13 cellular contexts compared by ENCODE assay signal in genomic region chr14:90839024-90839888, GRCh38. TPM values are rescaled to one million over a fixed set of nuclear protein-coding genes. Genes with fewer than 3 reads are reported as not detected.
DNase-seq lines count a peak whose midpoint lies in the region; ATAC-seq and TF ChIP-seq lines count a peak whose summit lies in the region.
"Had no signal": no experiment of that assay in that cellular context is flagged by ENCODE, and none has a peak within 500 bp of the region (broad histone marks: within the 10 kb centered on the region; RNA-seq: fewer than 3 reads in every experiment).

No MANE protein-coding gene starts in this region.

- TF ChIP-seq EP300 in gastroesophageal sphincter (IDR thresholded peaks at IDR 0.05) = no peak

- peaks cover 0 to 13% (median 6%) of the 10 kb centered on the region in 3 donors for H3K4me1 ChIP-seq in gastroesophageal sphincter
- no peaks in the 10 kb centered on the region for H3K4me1 ChIP-seq in uterus

- WGBS in gastroesophageal sphincter (ENCODE audit: low coverage in 1 of 2), 2 donors = 23 to 38% methylated on average over 5 to 10 of the region's 10 CpGs

- no peaks in the 10 kb centered on the region for H3K27me3 Mint-ChIP-seq in activated CD4-positive, alpha-beta memory T cell treated with anti-CD3 and anti-CD28 coated beads, Interleukin-2, amount 10 ng/mL, durations not matched to agents 7 days and 5 days
- H3K27me3 Mint-ChIP-seq in activated CD4-positive, alpha-beta memory T cell treated with anti-CD3 and anti-CD28 coated beads for 36 hours = peaks cover 2% of the 10 kb centered on the region
- no peaks in the 10 kb centered on the region for H3K27me3 Mint-ChIP-seq in neural crest cell (ENCODE audit: low read depth)

- peak; percentile 9 for DNase-seq in activated CD4-positive, alpha-beta memory T cell treated with anti-CD3 and anti-CD28 coated beads, Interleukin-2, amount 10 ng/mL, durations not matched to agents 7 days and 5 days
- no peak for DNase-seq in activated CD4-positive, alpha-beta memory T cell treated with anti-CD3 and anti-CD28 coated beads for 36 hours
- DNase-seq in neural crest cell (ENCODE audit: low read depth, low spot score) (no peak), uterus (peak; percentile 54 to 56), activated gamma-delta T cell treated with Interleukin-2 at 50 U/mL for 16 hours (no peak), NCI-H2227 treated with DMSO at 0.1 percent for 48 hours (lab: John Stamatoyannopoulos, UW) (no peak)
- DNase-seq: KG1, midbrain, NCI-H748 treated with DMSO at 0.1 percent for 48 hours, T1000 had no signal

- H3K36me3 Mint-ChIP-seq in activated CD4-positive, alpha-beta memory T cell treated with anti-CD3 and anti-CD28 coated beads, Interleukin-2, amount 10 ng/mL, durations not matched to agents 7 days and 5 days (ENCODE audit: low read depth) = no peaks in the 10 kb centered on the region
- no peaks in the 10 kb centered on the region for H3K36me3 Mint-ChIP-seq in activated CD4-positive, alpha-beta memory T cell treated with anti-CD3 and anti-CD28 coated beads for 36 hours
- H3K36me3 Mint-ChIP-seq in neural crest cell (ENCODE audit: low read depth) = no peaks in the 10 kb centered on the region

- POLR2A ChIA-PET in activated CD4-positive, alpha-beta memory T cell treated with anti-CD3 and anti-CD28 coated beads, Interleukin-2, amount 10 ng/mL, durations not matched to agents 7 days and 5 days (lab: Charles Lee) = no interaction called here
- POLR2A ChIA-PET in activated CD4-positive, alpha-beta memory T cell treated with anti-CD3 and anti-CD28 coated beads for 36 hours (lab: Charles Lee) = no interaction called here

- H3K9me3 Mint-ChIP-seq in activated CD4-positive, alpha-beta memory T cell treated with anti-CD3 and anti-CD28 coated beads, Interleukin-2, amount 10 ng/mL, durations not matched to agents 7 days and 5 days = peaks cover 1% of the 10 kb centered on the region
- no peaks in the 10 kb centered on the region for H3K9me3 Mint-ChIP-seq in activated CD4-positive, alpha-beta memory T cell treated with anti-CD3 and anti-CD28 coated beads for 36 hours
- H3K9me3 Mint-ChIP-seq in neural crest cell = no peaks in the 10 kb centered on the region
- H3K9me3 Mint-ChIP-seq: activated T-helper 1 cell treated with anti-CD3 and anti-CD28 coated beads, Interleukin-12 subunit alpha, Interleukin-12 subunit beta, Interleukin-2, Interleukin-4 antibody, amounts not matched to agents 30 ng/mL and 10 ng/mL and 1 ng/mL, durations not matched to agents 14 hours and 24 hours and 36 hours had no signal

- TF ChIP-seq CTCF in gastroesophageal sphincter (IDR thresholded peaks at IDR 0.05) = no peak
- no peak for TF ChIP-seq CTCF in neural crest cell (conservative IDR thresholded peaks at IDR 0.05)
- no peak for TF ChIP-seq CTCF in uterus (IDR thresholded peaks at IDR 0.05)

- CTCF ChIA-PET in activated CD4-positive, alpha-beta memory T cell treated with anti-CD3 and anti-CD28 coated beads, Interleukin-2, amount 10 ng/mL, durations not matched to agents 7 days and 5 days (lab: Charles Lee) = no interaction called here
- CTCF ChIA-PET in activated CD4-positive, alpha-beta memory T cell treated with anti-CD3 and anti-CD28 coated beads for 36 hours (lab: Charles Lee) = no interaction called here

- ATAC-seq in gastroesophageal sphincter (peak; percentile 86), GM18861 (IDR thresholded peaks at IDR 0.05; ENCODE audit: unreplicated experiment) (no peak)

- H3K27ac ChIP-seq in gastroesophageal sphincter (peak overlapping the region in 3 of 4 donors; percentile 61 to 74 (median 63)), uterus (peak overlapping the region; percentile 79 to 83)

- H3K4me3 Mint-ChIP-seq in activated CD4-positive, alpha-beta memory T cell treated with anti-CD3 and anti-CD28 coated beads, Interleukin-2, amount 10 ng/mL, durations not matched to agents 7 days and 5 days = no peak overlapping the region
- no peak overlapping the region for H3K4me3 Mint-ChIP-seq in activated CD4-positive, alpha-beta memory T cell treated with anti-CD3 and anti-CD28 coated beads for 36 hours
- no peak overlapping the region for H3K4me3 Mint-ChIP-seq in neural crest cell
- H3K4me3 Mint-ChIP-seq: activated T-helper 1 cell treated with anti-CD3 and anti-CD28 coated beads, Interleukin-12 subunit alpha, Interleukin-12 subunit beta, Interleukin-2, Interleukin-4 antibody, amounts not matched to agents 30 ng/mL and 10 ng/mL and 1 ng/mL, durations not matched to agents 14 hours and 24 hours and 36 hours had no signal

- H3K9me3 ChIP-seq in gastroesophageal sphincter (no peaks in the 10 kb centered on the region), uterus (no peaks in the 10 kb centered on the region)

- H3K27ac Mint-ChIP-seq in activated CD4-positive, alpha-beta memory T cell treated with anti-CD3 and anti-CD28 coated beads, Interleukin-2, amount 10 ng/mL, durations not matched to agents 7 days and 5 days = no peak overlapping the region
- no peak overlapping the region for H3K27ac Mint-ChIP-seq in activated CD4-positive, alpha-beta memory T cell treated with anti-CD3 and anti-CD28 coated beads for 36 hours
- H3K27ac Mint-ChIP-seq in neural crest cell (ENCODE audit: unreplicated experiment) = peak overlapping the region; percentile 86
- H3K27ac Mint-ChIP-seq: activated T-helper 1 cell treated with anti-CD3 and anti-CD28 coated beads, Interleukin-12 subunit alpha, Interleukin-12 subunit beta, Interleukin-2, Interleukin-4 antibody, amounts not matched to agents 30 ng/mL and 10 ng/mL and 1 ng/mL, durations not matched to agents 14 hours and 24 hours and 36 hours had no signal

- peaks cover 24% of the 10 kb centered on the region for H3K4me1 Mint-ChIP-seq in activated CD4-positive, alpha-beta memory T cell treated with anti-CD3 and anti-CD28 coated beads, Interleukin-2, amount 10 ng/mL, durations not matched to agents 7 days and 5 days
- peaks cover 8% of the 10 kb centered on the region for H3K4me1 Mint-ChIP-seq in activated CD4-positive, alpha-beta memory T cell treated with anti-CD3 and anti-CD28 coated beads for 36 hours (ENCODE audit: low read depth)
- peaks cover 10% of the 10 kb centered on the region for H3K4me1 Mint-ChIP-seq in neural crest cell

- no peaks in the 10 kb centered on the region for H3K27me3 ChIP-seq in gastroesophageal sphincter
- H3K27me3 ChIP-seq in uterus = no peaks in the 10 kb centered on the region

- intact Hi-C loops in activated CD4-positive, alpha-beta memory T cell treated with anti-CD3 and anti-CD28 coated beads for 36 hours (cut with micrococcal nuclease) = no loop called here
- intact Hi-C loops in uterus (cut with DNase I; ENCODE audit: low total_unique reads) = no loop called here

- H3K4me3 ChIP-seq in gastroesophageal sphincter (peak overlapping the region in 1 of 2 donors; percentile 18), uterus (no peak overlapping the region)

- H3K36me3 ChIP-seq in gastroesophageal sphincter (no peaks in the 10 kb centered on the region), uterus (no peaks in the 10 kb centered on the region)

- no peak for TF ChIP-seq POLR2A in gastroesophageal sphincter (IDR thresholded peaks at IDR 0.05)
- TF ChIP-seq POLR2A in uterus (IDR thresholded peaks at IDR 0.05) = no peak

RNA-seq across cellular contexts. Expression of gene TTC7B, which starts 23.0 kb away (rescaled TPM):
- total RNA-seq in activated CD4-positive, alpha-beta memory T cell treated with anti-CD3 and anti-CD28 coated beads, Interleukin-2, amount 10 ng/mL, durations not matched to agents 7 days and 5 days = 1 to 10 TPM; 8.8 to 9.5 TPM
- 10 to 100 TPM in 1 of 2 experiments, 1 to 10 TPM in 1; 9.3 to 12.4 TPM for total RNA-seq in activated CD4-positive, alpha-beta memory T cell treated with anti-CD3 and anti-CD28 coated beads for 36 hours
- 100 to 1,000 TPM in 1 of 4 donors, 10 to 100 TPM in 3; 59.0 to 170 (median 64.1) TPM for total RNA-seq in gastroesophageal sphincter
- 54.8 and 56.4 TPM in 2 replicates for total RNA-seq in neural crest cell
- total RNA-seq in uterus = 10 to 100 TPM; 15.3 to 73.9 (median 28.0) TPM

Comparison
In these comparisons a context has a peak if more than half of its experiments do, and no peak if none do; other contexts are left out.
1. DNase-seq: peak in activated CD4-positive, alpha-beta memory T cell treated with anti-CD3 and anti-CD28 coated beads, Interleukin-2, amount 10 ng/mL, durations not matched to agents 7 days and 5 days (single experiment) and uterus (2 of 2); none in activated CD4-positive, alpha-beta memory T cell treated with anti-CD3 and anti-CD28 coated beads for 36 hours (single experiment), neural crest cell (single experiment), activated gamma-delta T cell treated with Interleukin-2 at 50 U/mL for 16 hours (single experiment) and NCI-H2227 treated with DMSO at 0.1 percent for 48 hours (single experiment).